ENCODE assay signal across 8 cellular contexts in genomic region chr17:35063514-35064223, GRCh38. TPM values are rescaled to one million over a fixed set of nuclear protein-coding genes. Genes with fewer than 3 reads are reported as not detected.
A peak's percentile ranks its signal among the peaks of the same experiment; 100 is the strongest.
DNase-seq lines count a peak whose midpoint lies in the region; ATAC-seq and FAIRE-seq lines count a peak whose summit lies in the region.

Gene RFFL (minus strand): TSS chr17:35063707. CDS start chr17:35026553, 37,154 bp downstream.

- FAIRE-seq in GM19239 (lab: Jason Lieb, UNC) = peak; percentile 98

- H2BK120ac ChIP-seq in mesendoderm (ENCODE audit: low read depth, low read length) = peak within 1 kb of the TSS; percentile 92

- peak; percentile 81 for ATAC-seq in HG03457 (IDR thresholded peaks at IDR 0.05; ENCODE audit: unreplicated experiment)

- peak within 1 kb of the TSS; percentile 66 for H4K8ac ChIP-seq in mesendoderm (ENCODE audit: low read depth, low read length)

- H3K27me3 ChIP-seq in BLaER1 (no peaks in the 10 kb centered on the region), endocrine pancreas (ENCODE audit: control insufficient read depth, insufficient read depth, low read length) (no peaks in the 10 kb centered on the region), mesendoderm (ENCODE audit: insufficient read depth, low read length, poor library complexity) (no peaks in the 10 kb centered on the region)

- H3K79me1 ChIP-seq in mesendoderm (ENCODE audit: low read length) = no peaks in the 10 kb centered on the region

- H3K27ac ChIP-seq in BLaER1 (peak within 1 kb of the TSS; percentile 79), mesendoderm (ENCODE audit: low read depth, low read length) (peak within 1 kb of the TSS; percentile 98)

- peak within 1 kb of the TSS; percentile 88 for H2BK15ac ChIP-seq in mesendoderm (replicated peaks; ENCODE audit: low read depth)

- POLR2A ChIA-PET in activated CD8-positive, alpha-beta memory T cell treated with anti-CD3 and anti-CD28 coated beads for 36 hours (lab: Charles Lee) = interaction anchor here (0.6 to 2.0 kb wide), 14 partner anchors 9 to 98 kb away, joined by 3 to 10 read pairs (median 4); no protein-coding TSS in a partner anchor

- H3K56ac ChIP-seq in mesendoderm (ENCODE audit: low read length) = peak within 1 kb of the TSS; percentile 73

- no peaks in the 10 kb centered on the region for H3K9me3 ChIP-seq in BLaER1
- H3K9me3 ChIP-seq in endocrine pancreas (ENCODE audit: control insufficient read depth, low read length) = no peaks in the 10 kb centered on the region

- peak within 1 kb of the TSS; percentile 99 for H3K18ac ChIP-seq in mesendoderm (ENCODE audit: low read length)

- H3K9ac ChIP-seq in BLaER1 (peak within 1 kb of the TSS; percentile 52; the same call in 1 of the 2 replicates), endocrine pancreas (ENCODE audit: control insufficient read depth, insufficient read depth, low read length) (no peak within 1 kb of the TSS), mesendoderm (ENCODE audit: low read length) (peak within 1 kb of the TSS; percentile 40)

- 0 out of 2 replicates have a peak, but pooled peaks cover 6% of the 10 kb centered on the region for H4K20me1 ChIP-seq in BLaER1

- DNase-seq in GM19239 (ENCODE audit: insufficient read length, low spot score) (peak; percentile 62), NK-92 (lab: John Stamatoyannopoulos, UW; ENCODE audit: unreplicated experiment) (peak; percentile 34), mesendoderm (peak; percentile 99)
- peak; percentile 56 for DNase-seq in stimulated activated CD8-positive, alpha-beta memory T cell treated with anti-CD3 and anti-CD28 coated beads, Interleukin-15, amount 100 ng/mL, for 1 hour (ENCODE audit: low read depth)

- H3K4me1 ChIP-seq in BLaER1 (peaks cover 31% of the 10 kb centered on the region), endocrine pancreas (ENCODE audit: control insufficient read depth, insufficient read depth, low read length) (peaks cover 19% of the 10 kb centered on the region), mesendoderm (ENCODE audit: control insufficient read depth, low read depth, low read length) (peaks cover 7% of the 10 kb centered on the region)

- peak within 1 kb of the TSS; percentile 75 for H2BK5ac ChIP-seq in mesendoderm (ENCODE audit: low read length)

- no CpG with 5 or more reads among the region's 6 CpGs for WGBS in mesendoderm (ENCODE audit: extremely low coverage, insufficient coverage, low lambda C conversion rate)

- CTCF ChIA-PET in activated CD8-positive, alpha-beta memory T cell treated with anti-CD3 and anti-CD28 coated beads for 36 hours (lab: Charles Lee) = interaction anchor here (0.6 to 1.7 kb wide), 9 partner anchors 9 to 79 kb away, joined by 3 to 7 read pairs (median 4); no protein-coding TSS in a partner anchor

- H3K4me2 ChIP-seq in BLaER1 = peak within 1 kb of the TSS; percentile 70
- H3K4me2 ChIP-seq in mesendoderm (ENCODE audit: low read length) = peak within 1 kb of the TSS; percentile 6

- H3K36me3 ChIP-seq in BLaER1 = 0 out of 2 replicates have a peak, but pooled peaks cover 4% of the 10 kb centered on the region
- H3K36me3 ChIP-seq in endocrine pancreas (ENCODE audit: control insufficient read depth, insufficient read depth, low read length) = no peaks in the 10 kb centered on the region
- no peaks in the 10 kb centered on the region for H3K36me3 ChIP-seq in mesendoderm (ENCODE audit: control insufficient read depth, insufficient read depth, low read length)

- peak within 1 kb of the TSS; percentile 99 for H3K4ac ChIP-seq in mesendoderm (ENCODE audit: low read depth, low read length)

- H3K4me3 ChIP-seq in BLaER1 (peak within 1 kb of the TSS; percentile 28; the same call in 1 of the 2 replicates), endocrine pancreas (ENCODE audit: control insufficient read depth, insufficient read depth, low read length) (peak within 1 kb of the TSS; percentile 46), mesendoderm (ENCODE audit: low read length) (no peak within 1 kb of the TSS)

- no peak within 1 kb of the TSS for H3K23ac ChIP-seq in mesendoderm (ENCODE audit: low read length)

- H3K79me2 ChIP-seq in mesendoderm (ENCODE audit: control insufficient read depth, insufficient read depth, low read length) = no peaks in the 10 kb centered on the region

- H4K5ac ChIP-seq in mesendoderm (ENCODE audit: low read length) = no peak within 1 kb of the TSS

- no peak within 1 kb of the TSS for H2AK5ac ChIP-seq in mesendoderm (ENCODE audit: low read length)

RNA-seq across cellular contexts. Expression of gene RFFL, which starts in this region (rescaled TPM):
- 10 to 100 TPM; 22.4 to 23.5 TPM for total RNA-seq in activated CD8-positive, alpha-beta memory T cell treated with anti-CD3 and anti-CD28 coated beads for 36 hours
- polyA plus RNA-seq in mesendoderm (2013, experiment 1 of 2) = 10.7 TPM
- polyA plus RNA-seq in mesendoderm (2013, experiment 2 of 2) = 10.8 TPM

Comparison
In these comparisons a context has a peak if more than half of its experiments do, and no peak if none do; other contexts are left out.
1. DNase-seq: peak in every context shown above with its lines; median percentile 99 in mesendoderm; 62 in GM19239; 56 in stimulated activated CD8-positive, alpha-beta memory T cell treated with anti-CD3 and anti-CD28 coated beads, Interleukin-15, amount 100 ng/mL, for 1 hour; 34 in NK-92.